1 cellular context compared by ENCODE assay signal in genomic region chr10:124451227-124451807, GRCh38.
TF ChIP-seq lines count a peak whose summit lies in the region.

No MANE protein-coding gene starts in this region.

TF ChIP-seq in K562, 482 proteins besides CTCF, POLR2A, EP300 and RAD21:
- TF ChIP-seq CC2D1A (IDR thresholded peaks at IDR 0.05) (no peak), STAG1 (CRISPR knock-in tag; IDR thresholded peaks at IDR 0.05; ENCODE audit: borderline replicate concordance) (no peak), NFE2 (IDR thresholded peaks at IDR 0.05; ENCODE audit: low read depth) (peak; percentile 56), SMAD4 (CRISPR knock-in tag; conservative IDR thresholded peaks at IDR 0.05) (no peak), PCBP2 (IDR thresholded peaks at IDR 0.05; ENCODE audit: low read depth, low read length, poor library complexity, severe bottlenecking) (no peak), ATF6 (CRISPR knock-in tag; IDR thresholded peaks at IDR 0.05) (no peak), C11orf30 (IDR thresholded peaks at IDR 0.05; ENCODE audit: low read depth) (0 out of 2 replicates have a peak, but pooled peaks have one; percentile 11), ZNF316 (IDR thresholded peaks at IDR 0.05) (0 out of 2 replicates have a peak, but pooled peaks have one; percentile 10), ASH1L (IDR thresholded peaks at IDR 0.05; ENCODE audit: borderline replicate concordance, low read depth, partially characterized antibody) (no peak), MAFG (tag; conservative IDR thresholded peaks at IDR 0.05) (peak; percentile 60), TSC22D4 (tag; IDR thresholded peaks at IDR 0.05) (no peak), CHD1 (IDR thresholded peaks at IDR 0.05; ENCODE audit: low read length) (no peak), TEAD2 (tag; IDR thresholded peaks at IDR 0.05) (no peak), ZNF436 (CRISPR knock-in tag; IDR thresholded peaks at IDR 0.05) (no peak), FUS (optimal IDR thresholded peaks at IDR 0.05; ENCODE audit: low read depth, low read length) (no peak), ZNF318 (IDR thresholded peaks at IDR 0.05; ENCODE audit: borderline replicate concordance in 1 of 2, low read depth in 1 of 2) (no peak)
TF ChIP-seq in K562: peak in this region for 4.
